25 cellular contexts compared by ENCODE assay signal in genomic region chr6:36322591-36322990, GRCh38. TPM values are rescaled to one million over a fixed set of nuclear protein-coding genes. Genes with fewer than 3 reads are reported as not detected.
"Had no signal": no experiment of that assay in that cellular context is flagged by ENCODE, and none has a peak within 500 bp of the region (broad histone marks: within the 10 kb centered on the region; RNA-seq: fewer than 3 reads in every experiment).

No MANE protein-coding gene starts in this region.

- DNase-seq: activated B cell treated with CpG ODN at 0.5 μM for 24 hours; activated CD4-positive, alpha-beta memory T cell treated with anti-CD3 and anti-CD28 coated beads for 36 hours; activated CD4-positive, alpha-beta T cell treated with anti-CD3 and anti-CD28 coated beads for 48 hours; activated CD8-positive, alpha-beta memory T cell treated with anti-CD3 and anti-CD28 coated beads, Interleukin-2, amount 10 ng/mL, durations not matched to agents 7 days and 5 days; activated CD8-positive, alpha-beta memory T cell treated with anti-CD3 and anti-CD28 coated beads, Interleukin-2, amount 50 U/mL, for 4 hours; activated CD8-positive, alpha-beta T cell treated with anti-CD3 and anti-CD28 coated beads, Interleukin-2, amount 10 ng/mL, durations not matched to agents 7 days and 5 days; activated effector memory CD4-positive, alpha-beta T cell treated with anti-CD3 and anti-CD28 coated beads, Interleukin-2, amount 50 U/mL, for 16 hours; activated naive CD4-positive, alpha-beta T cell treated with anti-CD3 and anti-CD28 coated beads for 36 hours; activated naive CD8-positive, alpha-beta T cell treated with anti-CD3 and anti-CD28 coated beads for 36 hours; activated naive CD8-positive, alpha-beta T cell treated with anti-CD3 and anti-CD28 coated beads, Interleukin-2, amount 50 U/mL, for 24 hours; activated T-cell treated with anti-CD3 and anti-CD28 coated beads, Interleukin-2, amount 50 U/mL, for 1 hour; activated T-cell treated with anti-CD3 and anti-CD28 coated beads, Interleukin-2, amount 50 U/mL, for 48 hours; central memory CD4-positive, alpha-beta T cell; cerebellar nuclear complex; effector memory CD4-positive, alpha-beta T cell; T-helper 1 cell; T-helper 17 cell; T1000; WERI-Rb-1 had no signal

- H3K27me3 ChIP-seq: adrenal gland, ascending aorta, breast epithelium, cardiac muscle cell, dorsolateral prefrontal cortex had no signal

- H3K4me3 ChIP-seq: adrenal gland, ascending aorta, breast epithelium, cardiac muscle cell, coronary artery, dorsolateral prefrontal cortex had no signal

- H3K27ac ChIP-seq: adrenal gland, ascending aorta, breast epithelium, cardiac muscle cell, coronary artery, WERI-Rb-1 had no signal

- H3K4me1 ChIP-seq: ascending aorta, breast epithelium had no signal

- H3K9me3 ChIP-seq: adrenal gland, ascending aorta, breast epithelium had no signal

- H3K36me3 ChIP-seq: adrenal gland, ascending aorta, breast epithelium, cardiac muscle cell, WERI-Rb-1 had no signal

RNA-seq across cellular contexts. Expression of gene BNIP5, which starts 14.1 kb away (rescaled TPM):
- polyA plus RNA-seq: cardiac muscle cell had no signal

RNA-seq across cellular contexts. Expression of gene PNPLA1, which starts 52.7 kb away (rescaled TPM):
- polyA plus RNA-seq: cardiac muscle cell had no signal
